12 cellular contexts compared by ENCODE assay signal in the genomic region with DNA sequence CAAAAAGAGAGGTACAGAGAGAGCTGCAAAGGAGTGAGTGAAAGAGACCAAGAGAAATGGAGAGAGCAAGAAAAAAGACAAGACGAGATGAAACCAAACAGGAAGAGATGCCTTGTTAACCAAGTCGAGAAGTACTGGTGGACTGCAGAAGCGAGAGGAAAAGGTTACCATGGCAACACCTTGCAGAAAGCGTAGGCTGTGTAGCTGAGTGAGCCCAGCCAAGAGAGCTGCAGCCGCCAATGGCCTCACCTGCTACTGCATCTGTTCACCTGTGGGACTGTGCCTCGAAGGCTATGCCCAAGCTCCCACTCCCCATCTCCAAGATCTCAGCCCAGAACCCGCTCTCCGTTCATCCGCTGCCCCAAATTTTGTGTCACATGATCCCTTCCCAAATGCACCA.
DNase-seq lines count a peak whose midpoint lies in the region; ATAC-seq and TF ChIP-seq lines count a peak whose summit lies in the region.
"Had no signal": no experiment of that assay in that cellular context is flagged by ENCODE, and none has a peak within 500 bp of the region (broad histone marks: within the 10 kb centered on the region; RNA-seq: fewer than 3 reads in every experiment).

No MANE protein-coding gene starts in this region.

- no peaks in the 10 kb centered on the region for H3K36me3 ChIP-seq in H7 (replicated peaks; ENCODE audit: control insufficient read depth, insufficient read depth, low read length)
- H3K36me3 ChIP-seq in CD8-positive, alpha-beta T cell (ENCODE audit: insufficient read depth, low read length): no peaks in the 10 kb centered on the region
- H3K36me3 ChIP-seq: breast epithelium had no signal

- H3K9me3 ChIP-seq in CD8-positive, alpha-beta T cell (ENCODE audit: low read length): no peaks in the 10 kb centered on the region
- H3K9me3 ChIP-seq: breast epithelium had no signal

- no peak overlapping the region for H3K4me3 ChIP-seq in H7 (ENCODE audit: insufficient read depth, low read depth, low read length)
- H3K4me3 ChIP-seq in CD8-positive, alpha-beta T cell (ENCODE audit: low read depth, low read length): no peak overlapping the region
- H3K4me3 ChIP-seq: breast epithelium had no signal

- H3K36me3 Mint-ChIP-seq in activated CD4-positive, alpha-beta T cell treated with anti-CD3 and anti-CD28 coated beads for 36 hours (ENCODE audit: low read depth): peaks cover 4% of the 10 kb centered on the region
- H3K36me3 Mint-ChIP-seq in WTC11: no peaks in the 10 kb centered on the region
- H3K36me3 Mint-ChIP-seq in CD8-positive, alpha-beta T cell: peaks cover 5% of the 10 kb centered on the region
- H3K36me3 Mint-ChIP-seq in endothelial cell (ENCODE audit: low read depth, unreplicated experiment): no peaks in the 10 kb centered on the region

- peak overlapping the region; percentile 2 for H3K27ac Mint-ChIP-seq in activated CD4-positive, alpha-beta T cell treated with anti-CD3 and anti-CD28 coated beads for 36 hours
- H3K27ac Mint-ChIP-seq in WTC11 (no peak overlapping the region), endothelial cell (ENCODE audit: unreplicated experiment) (no peak overlapping the region)
- no peak overlapping the region for H3K27ac Mint-ChIP-seq in CD8-positive, alpha-beta T cell

- H3K27me3 ChIP-seq in H7 (ENCODE audit: control insufficient read depth, insufficient read depth, low read length): no peaks in the 10 kb centered on the region
- no peaks in the 10 kb centered on the region for H3K27me3 ChIP-seq in CD8-positive, alpha-beta T cell (ENCODE audit: insufficient read depth, low read length)
- H3K27me3 ChIP-seq: breast epithelium had no signal

- intact Hi-C loops in activated CD4-positive, alpha-beta T cell treated with anti-CD3 and anti-CD28 coated beads for 36 hours (cut with DNase I, micrococcal nuclease): no loop called here
- intact Hi-C loops in CD8-positive, alpha-beta T cell (cut with DNase I, micrococcal nuclease): no loop called here

- TF ChIP-seq CTCF in WTC11 (IDR thresholded peaks at IDR 0.05): no peak
- TF ChIP-seq CTCF in CD8-positive, alpha-beta T cell (IDR thresholded peaks at IDR 0.05): no peak
- TF ChIP-seq CTCF in endothelial cell (IDR thresholded peaks at IDR 0.05; ENCODE audit: unreplicated experiment): no peak

- POLR2A ChIA-PET in activated CD4-positive, alpha-beta T cell treated with anti-CD3 and anti-CD28 coated beads for 36 hours (lab: Charles Lee): interaction anchor here (0.5 kb wide), 1 partner anchor 934 kb away, joined by 3 read pairs; no protein-coding TSS in a partner anchor
- POLR2A ChIA-PET in WTC11 (lab: Charles Lee): no interaction called here
- POLR2A ChIA-PET in CD8-positive, alpha-beta T cell (lab: Charles Lee): no interaction called here

- H3K27me3 Mint-ChIP-seq in activated CD4-positive, alpha-beta T cell treated with anti-CD3 and anti-CD28 coated beads for 36 hours: no peaks in the 10 kb centered on the region
- H3K27me3 Mint-ChIP-seq in WTC11 (ENCODE audit: low read depth) (no peaks in the 10 kb centered on the region), endothelial cell (ENCODE audit: unreplicated experiment) (no peaks in the 10 kb centered on the region)
- no peaks in the 10 kb centered on the region for H3K27me3 Mint-ChIP-seq in CD8-positive, alpha-beta T cell (ENCODE audit: low read depth)

- DNase-seq in activated CD4-positive, alpha-beta T cell treated with anti-CD3 and anti-CD28 coated beads for 36 hours: peak; percentile 44
- no peak for DNase-seq in activated CD4-positive, alpha-beta T cell treated with anti-CD3 and anti-CD28 coated beads for 1 hour
- DNase-seq in H7 (peak; percentile 47), WTC11 (ENCODE audit: low spot score) (no peak), putamen (ENCODE audit: low spot score) (peak; percentile 32), endothelial cell (ENCODE audit: low spot score) (no peak), dermis blood vessel endothelial cell (no peak)
- DNase-seq in CD8-positive, alpha-beta T cell: no peak
- DNase-seq: activated CD4-positive, alpha-beta T cell treated with anti-CD3 and anti-CD28 coated beads, Interleukin-2, amount 50 U/mL, for 48 hours; foreskin melanocyte; mesenchymal stem cell had no signal

- H3K27ac ChIP-seq in CD8-positive, alpha-beta T cell (ENCODE audit: low read depth, low read length): no peak overlapping the region
- H3K27ac ChIP-seq: breast epithelium had no signal

- peak; percentile 81 for ATAC-seq in activated CD4-positive, alpha-beta T cell treated with anti-CD3 and anti-CD28 coated beads for 36 hours
- ATAC-seq in WTC11: peak; percentile 80
- no peak for ATAC-seq in CD8-positive, alpha-beta T cell

- CTCF ChIA-PET in activated CD4-positive, alpha-beta T cell treated with anti-CD3 and anti-CD28 coated beads for 36 hours (lab: Charles Lee): no interaction called here
- CTCF ChIA-PET in WTC11 (lab: Charles Lee): interaction anchor here (0.6 kb wide), 1 partner anchor 55 kb away, joined by 3 read pairs; no protein-coding TSS in a partner anchor
- CTCF ChIA-PET in CD8-positive, alpha-beta T cell (lab: Charles Lee): no interaction called here

- H3K9me3 Mint-ChIP-seq in activated CD4-positive, alpha-beta T cell treated with anti-CD3 and anti-CD28 coated beads for 36 hours (ENCODE audit: low read depth): no peaks in the 10 kb centered on the region
- H3K9me3 Mint-ChIP-seq in WTC11: no peaks in the 10 kb centered on the region
- no peaks in the 10 kb centered on the region for H3K9me3 Mint-ChIP-seq in CD8-positive, alpha-beta T cell
- H3K9me3 Mint-ChIP-seq in endothelial cell (ENCODE audit: unreplicated experiment): no peaks in the 10 kb centered on the region

- H3K4me3 Mint-ChIP-seq in activated CD4-positive, alpha-beta T cell treated with anti-CD3 and anti-CD28 coated beads for 36 hours: no peak overlapping the region
- H3K4me3 Mint-ChIP-seq in WTC11: no peak overlapping the region
- no peak overlapping the region for H3K4me3 Mint-ChIP-seq in CD8-positive, alpha-beta T cell
- H3K4me3 Mint-ChIP-seq in endothelial cell (ENCODE audit: unreplicated experiment): no peak overlapping the region

- H3K4me1 ChIP-seq in CD8-positive, alpha-beta T cell (ENCODE audit: insufficient read depth, low read length): peaks cover 8% of the 10 kb centered on the region
- H3K4me1 ChIP-seq: breast epithelium had no signal

- peaks cover 16% of the 10 kb centered on the region for H3K4me1 Mint-ChIP-seq in activated CD4-positive, alpha-beta T cell treated with anti-CD3 and anti-CD28 coated beads for 36 hours
- no peaks in the 10 kb centered on the region for H3K4me1 Mint-ChIP-seq in WTC11
- H3K4me1 Mint-ChIP-seq in CD8-positive, alpha-beta T cell (ENCODE audit: low read depth): peaks cover 18% of the 10 kb centered on the region
- H3K4me1 Mint-ChIP-seq in endothelial cell (ENCODE audit: unreplicated experiment): peaks cover 11% of the 10 kb centered on the region

TF ChIP-seq in WTC11, 78 proteins besides CTCF, POLR2A, EP300 and RAD21:
- no peak for TF ChIP-seq TP53 (CRISPR knock-in tag; IDR thresholded peaks at IDR 0.05)
- TF ChIP-seq FOXJ3 (CRISPR knock-in tag; IDR thresholded peaks at IDR 0.05; ENCODE audit: borderline replicate concordance): no peak
- TF ChIP-seq, protein P1, sequence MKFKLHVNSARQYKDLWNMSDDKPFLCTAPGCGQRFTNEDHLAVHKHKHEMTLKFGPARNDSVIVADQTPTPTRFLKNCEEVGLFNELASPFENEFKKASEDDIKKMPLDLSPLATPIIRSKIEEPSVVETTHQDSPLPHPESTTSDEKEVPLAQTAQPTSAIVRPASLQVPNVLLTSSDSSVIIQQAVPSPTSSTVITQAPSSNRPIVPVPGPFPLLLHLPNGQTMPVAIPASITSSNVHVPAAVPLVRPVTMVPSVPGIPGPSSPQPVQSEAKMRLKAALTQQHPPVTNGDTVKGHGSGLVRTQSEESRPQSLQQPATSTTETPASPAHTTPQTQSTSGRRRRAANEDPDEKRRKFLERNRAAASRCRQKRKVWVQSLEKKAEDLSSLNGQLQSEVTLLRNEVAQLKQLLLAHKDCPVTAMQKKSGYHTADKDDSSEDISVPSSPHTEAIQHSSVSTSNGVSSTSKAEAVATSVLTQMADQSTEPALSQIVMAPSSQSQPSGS (CRISPR knock-in tag; IDR thresholded peaks at IDR 0.05; ENCODE audit: borderline replicate concordance, low read depth): no peak
- no peak for TF ChIP-seq TCF7 (CRISPR knock-in tag; IDR thresholded peaks at IDR 0.05; ENCODE audit: low read depth)
- TF ChIP-seq SP1 (CRISPR knock-in tag; conservative IDR thresholded peaks at IDR 0.05): no peak
- TF ChIP-seq FOXK1 (CRISPR knock-in tag; IDR thresholded peaks at IDR 0.05): no peak
- no peak for TF ChIP-seq ZNF281 (CRISPR knock-in tag; IDR thresholded peaks at IDR 0.05)

Comparison
In these comparisons a context has a peak if more than half of its experiments do, and no peak if none do; other contexts are left out.
1. DNase-seq: peak in activated CD4-positive, alpha-beta T cell treated with anti-CD3 and anti-CD28 coated beads for 36 hours (single experiment), H7 (single experiment) and putamen (single experiment); none in activated CD4-positive, alpha-beta T cell treated with anti-CD3 and anti-CD28 coated beads for 1 hour (single experiment), WTC11 (single experiment), CD8-positive, alpha-beta T cell (0 of 7), endothelial cell (single experiment) and dermis blood vessel endothelial cell (single experiment).